ENCODE assay signal across 1 cellular context in genomic region chr16:88859381-88860091, GRCh38.
TF ChIP-seq lines count a peak whose summit lies in the region.

No MANE protein-coding gene starts in this region.

TF ChIP-seq in GM12878, 131 proteins besides CTCF, POLR2A, EP300 and RAD21:
- TF ChIP-seq TAF1 (IDR thresholded peaks at IDR 0.05; ENCODE audit: borderline replicate concordance, low read depth, low read length) (no peak), SKIL (IDR thresholded peaks at IDR 0.05; ENCODE audit: low read depth, poor library complexity, severe bottlenecking) (no peak), IKZF1 (conservative IDR thresholded peaks at IDR 0.05) (no peak), WRNIP1 (IDR thresholded peaks at IDR 0.05; ENCODE audit: borderline replicate concordance, low read depth, low read length) (no peak), MLLT1 (IDR thresholded peaks at IDR 0.05) (no peak), NRF1 (conservative IDR thresholded peaks at IDR 0.05; ENCODE audit: low read depth, low read length) (no peak), EED (IDR thresholded peaks at IDR 0.05; ENCODE audit: low read depth) (no peak), DPF2 (IDR thresholded peaks at IDR 0.05) (no peak), GATAD2B (conservative IDR thresholded peaks at IDR 0.05; ENCODE audit: low read depth) (no peak)
TF ChIP-seq in GM12878: peak in this region for 0.
